Comparison of ENCODE assay signal across 14 cellular contexts in the genomic region with DNA sequence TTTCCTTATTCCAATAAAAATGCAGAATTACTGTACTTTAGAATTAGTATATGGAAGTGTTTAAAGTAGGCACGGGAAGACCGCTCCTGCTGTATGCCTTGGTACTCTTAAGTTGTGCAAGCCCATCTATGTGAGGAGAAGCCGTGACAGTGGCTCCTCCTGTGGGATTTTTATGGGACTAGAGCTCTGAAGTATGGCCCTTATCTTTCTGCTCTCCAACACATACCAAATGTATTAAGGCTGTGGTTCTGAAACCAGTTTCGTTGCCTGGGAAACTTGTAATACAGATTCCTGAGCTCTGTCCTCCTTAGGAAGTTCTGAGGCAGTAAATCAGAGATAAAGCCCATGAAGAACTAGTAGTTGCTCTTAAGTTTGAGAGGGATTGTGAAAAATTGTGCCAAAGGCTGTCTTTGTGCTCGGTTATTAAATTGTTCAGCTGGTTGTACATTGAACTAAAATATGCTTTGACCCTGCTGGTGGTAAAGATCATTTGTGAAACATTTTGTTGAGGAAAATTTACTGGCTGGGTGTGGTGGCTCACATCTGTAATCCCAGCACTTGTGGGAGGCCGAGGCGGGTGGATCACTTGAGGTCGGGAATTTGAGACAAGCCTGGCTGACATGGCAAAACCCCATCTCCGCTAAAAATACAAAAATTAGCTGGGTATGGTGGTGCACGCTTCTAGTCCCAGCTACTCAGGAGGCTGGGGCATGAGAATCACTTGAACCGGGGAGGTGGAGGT. TPM values are rescaled to one million over a fixed set of nuclear protein-coding genes. Genes with fewer than 3 reads are reported as not detected.
DNase-seq lines count a peak whose midpoint lies in the region; ATAC-seq, FAIRE-seq and TF ChIP-seq lines count a peak whose summit lies in the region.
"Had no signal": no experiment of that assay in that cellular context is flagged by ENCODE, and none has a peak within 500 bp of the region (broad histone marks: within the 10 kb centered on the region; RNA-seq: fewer than 3 reads in every experiment).

No MANE protein-coding gene starts in this region.

- peak; percentile 7 for DNase-seq in AG04450 (ENCODE audit: low read depth, low spot score)
- DNase-seq in HT-29 (ENCODE audit: low spot score): peak; percentile 62
- DNase-seq in endothelial cell of umbilical vein (ENCODE audit: low read depth, low spot score): peak; percentile 68
- DNase-seq in NCI-H1930 (lab: John Stamatoyannopoulos, UW): no peak
- DNase-seq in activated CD8-positive, alpha-beta T cell treated with anti-CD3 and anti-CD28 coated beads for 36 hours: no peak
- DNase-seq: activated CD4-positive, alpha-beta T cell treated with anti-CD3 and anti-CD28 coated beads, Interleukin-2, amount 50 U/mL, for 1 hour; activated naive CD4-positive, alpha-beta T cell treated with anti-CD3 and anti-CD28 coated beads, Interleukin-2, amount 50 U/mL, for 16 hours; effector CD4-positive, alpha-beta T cell; stimulated activated CD4-positive, alpha-beta T cell treated with anti-CD3 and anti-CD28 coated beads, Interleukin-4, amount 100 ng/mL, for 1 hour had no signal

- no peak overlapping the region for H3K4me3 Mint-ChIP-seq in activated CD8-positive, alpha-beta T cell treated with anti-CD3 and anti-CD28 coated beads for 36 hours

- WGBS in mesodermal cell (ENCODE audit: insufficient coverage in 2 of 2), 2 experiments: 85 to 97% methylated on average over 7 to 9 of the region's 11 CpGs

- H3K27me3 ChIP-seq in AG04450 (ENCODE audit: control insufficient read depth, insufficient read depth, low read length): no peaks in the 10 kb centered on the region
- no peaks in the 10 kb centered on the region for H3K27me3 ChIP-seq in endothelial cell of umbilical vein (ENCODE audit: control insufficient read depth in 2 of 2, insufficient read depth in 2 of 2, low read length in 2 of 2)
- H3K27me3 ChIP-seq: BLaER1 treated with 17β-estradiol and CSF1 and Interleukin-3, amounts not matched to agents 10 nM and 100 nM had no signal

- H3K9me3 Mint-ChIP-seq in activated CD8-positive, alpha-beta T cell treated with anti-CD3 and anti-CD28 coated beads for 36 hours: no peaks in the 10 kb centered on the region
- H3K9me3 Mint-ChIP-seq: IgD-negative memory B cell had no signal

- FAIRE-seq in endothelial cell of umbilical vein (lab: Jason Lieb, UNC): no peak

- H3K36me3 Mint-ChIP-seq in activated CD8-positive, alpha-beta T cell treated with anti-CD3 and anti-CD28 coated beads for 36 hours (ENCODE audit: low read depth): no peaks in the 10 kb centered on the region

- H2AFZ ChIP-seq in endothelial cell of umbilical vein (ENCODE audit: low read depth, low read length): no peak overlapping the region

- CTCF ChIA-PET in AG04450 (lab: Charles Lee) (interaction anchor here (0.6 to 1.9 kb wide), 4 partner anchors 26 to 137 kb away, joined by 3 to 12 read pairs (median 4); no protein-coding TSS in a partner anchor), endothelial cell of umbilical vein (lab: Charles Lee) (interaction anchor here (0.8 to 2.2 kb wide), 9 partner anchors 9 to 231 kb away, joined by 3 to 9 read pairs (median 4); no protein-coding TSS in a partner anchor)
- CTCF ChIA-PET in activated CD8-positive, alpha-beta T cell treated with anti-CD3 and anti-CD28 coated beads for 36 hours (lab: Charles Lee): interaction anchor here (1.0 to 1.5 kb wide), 2 partner anchors 28 to 29 kb away, joined by 3 to 4 read pairs; no protein-coding TSS in a partner anchor

- H3K4me3 ChIP-seq in AG04450 (ENCODE audit: low read depth, low read length): no peak overlapping the region
- H3K4me3 ChIP-seq in endothelial cell of umbilical vein (replicated peaks in 1 of 3; ENCODE audit: insufficient read depth in 1 of 3, low read depth in 1 of 3, low read length in 3 of 3): no peak overlapping the region
- no peak overlapping the region for H3K4me3 ChIP-seq in mesodermal cell (ENCODE audit: extremely low read depth, insufficient read depth, low read length, poor library complexity, severe bottlenecking)
- H3K4me3 ChIP-seq: BLaER1 treated with 17β-estradiol and CSF1 and Interleukin-3, amounts not matched to agents 10 nM and 100 nM had no signal

- H3K4me1 ChIP-seq in endothelial cell of umbilical vein (ENCODE audit: control insufficient read depth, extremely low read depth, insufficient read depth, low read length) (peaks cover 24% of the 10 kb centered on the region), mesodermal cell (ENCODE audit: control insufficient read depth, insufficient read depth, low read length, poor library complexity, severe bottlenecking) (peaks cover 21% of the 10 kb centered on the region)

- no peaks in the 10 kb centered on the region for H3K27me3 Mint-ChIP-seq in activated CD8-positive, alpha-beta T cell treated with anti-CD3 and anti-CD28 coated beads for 36 hours
- H3K27me3 Mint-ChIP-seq: IgD-negative memory B cell had no signal

- no peaks in the 10 kb centered on the region for H3K9me3 ChIP-seq in AG04450 (ENCODE audit: control insufficient read depth, insufficient read depth, low read length)
- no peaks in the 10 kb centered on the region for H3K9me3 ChIP-seq in endothelial cell of umbilical vein (replicated peaks; ENCODE audit: control insufficient read depth, insufficient read depth, low read length)
- H3K9me3 ChIP-seq in mesodermal cell (ENCODE audit: control insufficient read depth, low read length): no peaks in the 10 kb centered on the region
- H3K9me3 ChIP-seq: BLaER1 treated with 17β-estradiol and CSF1 and Interleukin-3, amounts not matched to agents 10 nM and 100 nM had no signal

- POLR2A ChIA-PET in AG04450 (lab: Yijun Ruan, JAX) (interaction anchor here (0.6 kb wide), 1 partner anchor 49 kb away, joined by 4 read pairs; no protein-coding TSS in a partner anchor), endothelial cell of umbilical vein (lab: Charles Lee) (interaction anchor here (0.7 kb wide), 1 partner anchor 25 kb away, joined by 3 read pairs; no protein-coding TSS in a partner anchor)
- POLR2A ChIA-PET in activated CD8-positive, alpha-beta T cell treated with anti-CD3 and anti-CD28 coated beads for 36 hours (lab: Charles Lee): no interaction called here

- no TSS peak for BruUV-seq in endothelial cell of umbilical vein (replicated peaks; lab: Mats Ljungman, UMichigan)

- no peak overlapping the region for H3K9ac ChIP-seq in endothelial cell of umbilical vein (replicated peaks; ENCODE audit: extremely low read depth, insufficient read depth, low read length)
- H3K9ac ChIP-seq: BLaER1 treated with 17β-estradiol and CSF1 and Interleukin-3, amounts not matched to agents 10 nM and 100 nM had no signal

- H3K9me1 ChIP-seq in endothelial cell of umbilical vein (replicated peaks; ENCODE audit: control insufficient read depth, extremely low read depth, insufficient read depth, low read length): no peaks in the 10 kb centered on the region

- TF ChIP-seq POLR2A in endothelial cell of umbilical vein (IDR thresholded peaks at IDR 0.05; ENCODE audit: low read depth, low read length): no peak

- peaks cover 2% of the 10 kb centered on the region for H3K4me1 Mint-ChIP-seq in activated CD8-positive, alpha-beta T cell treated with anti-CD3 and anti-CD28 coated beads for 36 hours (ENCODE audit: low read depth)
- H3K4me1 Mint-ChIP-seq: IgD-negative memory B cell had no signal

- H3K27ac Mint-ChIP-seq in activated CD8-positive, alpha-beta T cell treated with anti-CD3 and anti-CD28 coated beads for 36 hours: no peak overlapping the region

- H3K36me3 ChIP-seq in endothelial cell of umbilical vein (ENCODE audit: control insufficient read depth in 2 of 2, extremely low read depth in 1 of 2, insufficient read depth in 2 of 2, low read length in 2 of 2) (no peaks in the 10 kb centered on the region), mesodermal cell (ENCODE audit: control insufficient read depth, insufficient read depth, low read length) (peaks cover 11% of the 10 kb centered on the region)

- dilution Hi-C loops in endothelial cell of umbilical vein (cut with MboI; ENCODE audit: extremely low pct_ligation_motif_present, low sequenced_read_pairs): no loop called here

- TF ChIP-seq CTCF in AG04450 (IDR thresholded peaks at IDR 0.05; ENCODE audit: low read depth, low read length): no peak
- no peak for TF ChIP-seq CTCF in endothelial cell of umbilical vein (IDR thresholded peaks at IDR 0.05; ENCODE audit: extremely low read depth in 1 of 2, insufficient read depth in 1 of 2, low read depth in 1 of 2, low read length in 2 of 2)
- TF ChIP-seq CTCF in activated CD8-positive, alpha-beta T cell treated with anti-CD3 and anti-CD28 coated beads for 36 hours (IDR thresholded peaks at IDR 0.05): no peak

- H3K79me2 ChIP-seq in endothelial cell of umbilical vein (ENCODE audit: control insufficient read depth, insufficient read depth, low read length): peaks cover 40% of the 10 kb centered on the region

- H3K4me2 ChIP-seq in endothelial cell of umbilical vein (ENCODE audit: insufficient read depth, low read length): peak overlapping the region; percentile 93

- intact Hi-C loops in endothelial cell of umbilical vein (cut with micrococcal nuclease): no loop called here
- intact Hi-C loops in activated CD8-positive, alpha-beta T cell treated with anti-CD3 and anti-CD28 coated beads for 36 hours (cut with micrococcal nuclease): no loop called here

- ATAC-seq in activated CD4-positive, CD25-positive, alpha-beta regulatory T cell treated with anti-CD3 and anti-CD28 coated beads, Interleukin-2, amount 50 U/mL, for 24 hours: no peak
- no peak for ATAC-seq in activated CD8-positive, alpha-beta T cell treated with anti-CD3 and anti-CD28 coated beads for 36 hours
- ATAC-seq in GM19455 (IDR thresholded peaks at IDR 0.05; ENCODE audit: unreplicated experiment): no peak

- peaks cover under 1% of the 10 kb centered on the region for H4K20me1 ChIP-seq in endothelial cell of umbilical vein (replicated peaks; ENCODE audit: control insufficient read depth, extremely low read depth, insufficient read depth, low read length)

- H3K27ac ChIP-seq in AG04450 (ENCODE audit: low read depth, low read length): no peak overlapping the region
- H3K27ac ChIP-seq in endothelial cell of umbilical vein (ENCODE audit: insufficient read depth, low read depth, low read length): no peak overlapping the region
- H3K27ac ChIP-seq in mesodermal cell (ENCODE audit: low read depth, low read length, severe bottlenecking): peak overlapping the region; percentile 55
- H3K27ac ChIP-seq: BLaER1 treated with 17β-estradiol and CSF1 and Interleukin-3, amounts not matched to agents 10 nM and 100 nM had no signal

RNA-seq across cellular contexts. Expression of a gene that starts 29.3 kb away (rescaled TPM):
- polyA plus RNA-seq in AG04450 (2011; rRNA removed) (161 and 213 TPM in 2 replicates), endothelial cell of umbilical vein (90.6 and 93.6 TPM in 2 replicates)
- polyA minus RNA-seq in AG04450 (2011; rRNA and poly(A)+ RNA removed): 109 and 147 TPM in 2 replicates
- 84.2 and 89.2 TPM in 2 replicates for total RNA-seq in HT-29 (2014; rRNA removed; shearing (Covaris generic))
- 109 and 112 TPM in 2 replicates for total RNA-seq in endothelial cell of umbilical vein
- polyA plus RNA-seq in endothelial cell of umbilical vein (2011; cell fraction: cytosol; rRNA removed): 91.9 and 94.6 TPM in 2 replicates
- 39.7 and 47.2 TPM in 2 replicates for polyA plus RNA-seq in endothelial cell of umbilical vein (2011; cell fraction: nucleus; rRNA removed)
- 121 and 132 TPM in 2 replicates for polyA plus RNA-seq in endothelial cell of umbilical vein (2012)
- 104 and 109 TPM in 2 replicates for polyA minus RNA-seq in endothelial cell of umbilical vein
- polyA minus RNA-seq in endothelial cell of umbilical vein (2011; cell fraction: cytosol; rRNA and poly(A)+ RNA removed): 168 TPM
- polyA minus RNA-seq in endothelial cell of umbilical vein (2011; cell fraction: nucleus; rRNA and poly(A)+ RNA removed): 29.4 and 37.2 TPM in 2 replicates
- 87.3 TPM for polyA plus RNA-seq in mesodermal cell (2013, experiment 1 of 2)
- polyA plus RNA-seq in mesodermal cell (2013, experiment 2 of 2): 89.8 TPM
- total RNA-seq in activated CD8-positive, alpha-beta T cell treated with anti-CD3 and anti-CD28 coated beads for 36 hours: 10 to 100 TPM; 32.1 to 34.0 TPM

RNA-seq across cellular contexts. Expression of a gene that starts 39.5 kb away (rescaled TPM):
- polyA plus RNA-seq in AG04450 (2011; rRNA removed) (41.1 and 52.3 TPM in 2 replicates), endothelial cell of umbilical vein (21.7 and 25.0 TPM in 2 replicates)
- polyA minus RNA-seq in AG04450 (2011; rRNA and poly(A)+ RNA removed): 53.8 and 75.2 TPM in 2 replicates
- total RNA-seq in HT-29 (2014; rRNA removed; shearing (Covaris generic)): 25.7 and 29.2 TPM in 2 replicates
- 70.0 and 70.2 TPM in 2 replicates for total RNA-seq in endothelial cell of umbilical vein
- 21.7 and 23.3 TPM in 2 replicates for polyA plus RNA-seq in endothelial cell of umbilical vein (2011; cell fraction: cytosol; rRNA removed)
- polyA plus RNA-seq in endothelial cell of umbilical vein (2011; cell fraction: nucleus; rRNA removed): 15.1 and 20.7 TPM in 2 replicates
- polyA plus RNA-seq in endothelial cell of umbilical vein (2012): 24.3 and 33.7 TPM in 2 replicates
- polyA minus RNA-seq in endothelial cell of umbilical vein: 70.1 and 80.3 TPM in 2 replicates
- 45.2 TPM for polyA minus RNA-seq in endothelial cell of umbilical vein (2011; cell fraction: cytosol; rRNA and poly(A)+ RNA removed)
- 13.4 and 21.4 TPM in 2 replicates for polyA minus RNA-seq in endothelial cell of umbilical vein (2011; cell fraction: nucleus; rRNA and poly(A)+ RNA removed)
- polyA plus RNA-seq in mesodermal cell (2013, experiment 1 of 2): 10.4 TPM
- 9.4 TPM for polyA plus RNA-seq in mesodermal cell (2013, experiment 2 of 2)
- total RNA-seq in activated CD8-positive, alpha-beta T cell treated with anti-CD3 and anti-CD28 coated beads for 36 hours: 10 to 100 TPM; 24.1 to 24.4 TPM

RNA-seq across cellular contexts. Expression of a gene that starts 57.9 kb away (rescaled TPM):
- polyA plus RNA-seq in AG04450 (2011; rRNA removed) (8.3 and 8.6 TPM in 2 replicates), endothelial cell of umbilical vein (9.9 and 10.5 TPM in 2 replicates)
- 7.6 and 8.4 TPM in 2 replicates for polyA minus RNA-seq in AG04450 (2011; rRNA and poly(A)+ RNA removed)
- total RNA-seq in HT-29 (2014; rRNA removed; shearing (Covaris generic)): 22.1 and 35.2 TPM in 2 replicates
- 25.2 and 32.0 TPM in 2 replicates for total RNA-seq in endothelial cell of umbilical vein
- polyA plus RNA-seq in endothelial cell of umbilical vein (2011; cell fraction: cytosol; rRNA removed): 7.3 and 9.3 TPM in 2 replicates
- 26.9 and 27.3 TPM in 2 replicates for polyA plus RNA-seq in endothelial cell of umbilical vein (2011; cell fraction: nucleus; rRNA removed)
- polyA plus RNA-seq in endothelial cell of umbilical vein (2012): 15.5 and 19.3 TPM in 2 replicates
- polyA minus RNA-seq in endothelial cell of umbilical vein: 8.2 and 10.5 TPM in 2 replicates
- polyA minus RNA-seq in endothelial cell of umbilical vein (2011; cell fraction: cytosol; rRNA and poly(A)+ RNA removed): 12.8 TPM
- 5.7 and 8.3 TPM in 2 replicates for polyA minus RNA-seq in endothelial cell of umbilical vein (2011; cell fraction: nucleus; rRNA and poly(A)+ RNA removed)
- 18.4 TPM for polyA plus RNA-seq in mesodermal cell (2013, experiment 1 of 2)
- 14.6 TPM for polyA plus RNA-seq in mesodermal cell (2013, experiment 2 of 2)
- total RNA-seq in activated CD8-positive, alpha-beta T cell treated with anti-CD3 and anti-CD28 coated beads for 36 hours: 1 to 10 TPM; 4.1 to 4.3 TPM

Comparison
In these comparisons a context has a peak if more than half of its experiments do, and no peak if none do; other contexts are left out.
1. DNase-seq: peak in AG04450 (single experiment), HT-29 (single experiment) and endothelial cell of umbilical vein (single experiment); none in NCI-H1930 (0 of 2) and activated CD8-positive, alpha-beta T cell treated with anti-CD3 and anti-CD28 coated beads for 36 hours (single experiment).